8 cellular contexts compared by ENCODE assay signal in the genomic region with DNA sequence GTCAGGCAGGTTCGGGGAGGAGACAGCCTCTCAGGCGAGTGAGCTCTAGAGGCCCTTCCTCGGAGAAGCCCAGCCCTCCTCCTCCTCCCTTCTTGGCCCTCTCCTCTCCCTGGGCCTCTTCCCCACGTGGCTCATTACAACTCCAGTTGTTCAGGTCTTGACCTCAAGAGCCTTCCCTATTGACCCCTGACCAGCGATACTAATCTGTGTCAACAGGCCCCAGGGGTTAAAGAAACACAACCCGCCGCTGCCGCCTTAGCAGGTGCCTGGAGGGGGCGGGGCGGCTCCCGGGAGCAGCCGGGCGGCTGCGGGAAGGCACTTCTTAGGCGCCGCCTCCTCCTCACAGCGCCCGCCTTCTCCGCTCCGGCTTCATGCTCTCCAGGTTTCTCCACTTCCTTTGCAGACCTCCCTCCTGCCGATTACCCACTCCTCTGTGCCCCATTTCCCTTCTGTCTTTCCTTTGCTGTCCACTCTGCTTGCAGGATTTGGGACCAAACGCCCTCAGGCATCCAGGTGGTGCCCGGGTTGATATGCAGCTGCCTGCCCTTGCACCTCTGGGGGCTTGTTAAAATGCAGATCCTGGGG. TPM values are rescaled to one million over a fixed set of nuclear protein-coding genes. Genes with fewer than 3 reads are reported as not detected.
DNase-seq lines count a peak whose midpoint lies in the region; ATAC-seq, FAIRE-seq and TF ChIP-seq lines count a peak whose summit lies in the region.

No MANE protein-coding gene starts in this region.

- no peak for TF ChIP-seq POLR2A in HepG2 (IDR thresholded peaks at IDR 0.05; ENCODE audit: insufficient read depth in 1 of 2, low read depth in 2 of 2, low read length in 2 of 2)

- peak overlapping the region; percentile 40; the same call in 1 of the 2 replicates for H3K9ac ChIP-seq in HepG2 (ENCODE audit: insufficient read depth, low read depth, low read length)

- H3K79me2 ChIP-seq in HepG2 (ENCODE audit: insufficient read depth, low read length) = peaks cover 24% of the 10 kb centered on the region

- no peaks in the 10 kb centered on the region for H3K27me3 Mint-ChIP-seq in MCF 10A (ENCODE audit: insufficient read depth, unreplicated experiment)

- H3K9me3 ChIP-seq in HepG2 (ENCODE audit: low read length) (no peaks in the 10 kb centered on the region), thoracic aorta (no peaks in the 10 kb centered on the region)

- H4K20me1 ChIP-seq in HepG2 (ENCODE audit: insufficient read depth, low read length) = peaks cover 10% of the 10 kb centered on the region

- no peaks in the 10 kb centered on the region for H3K9me3 Mint-ChIP-seq in MCF 10A (ENCODE audit: unreplicated experiment)

- peaks cover 0 to 12% of the 10 kb centered on the region in 2 experiments; a peak in 3 of 5 replicates for H3K36me3 ChIP-seq in HepG2 (replicated peaks in 1 of 2; ENCODE audit: control insufficient read depth in 1 of 2, insufficient read depth in 2 of 2, low read length in 2 of 2)
- H3K36me3 ChIP-seq in thoracic aorta = no peaks in the 10 kb centered on the region

- TF ChIP-seq CTCF in MCF 10A (IDR thresholded peaks at IDR 0.05; ENCODE audit: unreplicated experiment) (no peak), HepG2 (CRISPR knock-in tag; IDR thresholded peaks at IDR 0.05) (no peak; the same call in 1 of the 2 replicates), thoracic aorta (IDR thresholded peaks at IDR 0.05) (no peak)

- CTCF ChIA-PET in MCF 10A (lab: Yijun Ruan, JAX) (interaction anchor here (0.6 to 13.3 kb wide), 7 partner anchors 10 to 1143 kb away, joined by 3 to 334 read pairs (median 3); no protein-coding TSS in a partner anchor), HepG2 (lab: Yijun Ruan, JAX; ENCODE audit: low intra/inter-chr PET ratio, low total read pairs) (no interaction called here)

- H3K4me1 ChIP-seq in HepG2 (ENCODE audit: insufficient read depth, low read length) = peaks cover 67% of the 10 kb centered on the region
- peaks cover 73 to 99% of the 10 kb centered on the region in 2 donors for H3K4me1 ChIP-seq in thoracic aorta (ENCODE audit: control insufficient read depth in 1 of 2, low read depth in 2 of 2)

- peak; percentile 19; the same call in 1 of the 2 replicates for TF ChIP-seq RAD21 in HepG2 (CRISPR knock-in tag; IDR thresholded peaks at IDR 0.05)

- intact Hi-C loops in MCF 10A (cut with micrococcal nuclease) (no loop called here), HepG2 (cut with micrococcal nuclease; ENCODE audit: unreplicated experiment) (no loop called here)

- 19% methylated on average over 15 of the region's 23 CpGs for WGBS in HepG2 (ENCODE audit: low lambda C conversion rate)

- H3K4me2 ChIP-seq in HepG2 (ENCODE audit: low read depth, low read length) = peak overlapping the region; percentile 78

- DNase-seq in DMS 273 (lab: John Stamatoyannopoulos, UW; ENCODE audit: unreplicated experiment) = peak; percentile 80
- DNase-seq in DMS 273 treated with DMSO at 0.1 percent for 48 hours (lab: John Stamatoyannopoulos, UW) = no peak
- DNase-seq in NCI-H2227 treated with DMSO at 0.1 percent for 48 hours (lab: John Stamatoyannopoulos, UW) = peak; percentile 55
- DNase-seq in MCF 10A (ENCODE audit: unreplicated experiment) = peak; percentile 63
- DNase-seq in HepG2 (ENCODE audit: low spot score) = peak; percentile 54
- DNase-seq in thoracic aorta (ENCODE audit: low spot score) = no peak
- no peak for DNase-seq in germinal center (ENCODE audit: low spot score)

- POLR2A ChIA-PET in MCF 10A (lab: Yijun Ruan, JAX) (interaction anchor here (0.7 to 1.0 kb wide), 2 partner anchors 9 to 23 kb away, joined by 3 read pairs; no protein-coding TSS in a partner anchor), HepG2 (lab: Yijun Ruan, JAX) (interaction anchor here (1.2 to 7.1 kb wide), 5 partner anchors 8 to 29 kb away, joined by 5 to 121 read pairs (median 23); no protein-coding TSS in a partner anchor)

- no peak overlapping the region for H3K27ac ChIP-seq in HepG2 (ENCODE audit: extremely low read length, insufficient read depth, low read length)
- peak overlapping the region; percentile 99 to 100 for H3K27ac ChIP-seq in thoracic aorta

- TF ChIP-seq EP300 in HepG2 (IDR thresholded peaks at IDR 0.05; ENCODE audit: low read depth in 2 of 2, low read length in 2 of 2) = peak in 1 of 2 experiments; percentile 85; a peak in 2 of 4 replicates
- TF ChIP-seq EP300 in HepG2 (CRISPR knock-in tag; IDR thresholded peaks at IDR 0.05; ENCODE audit: borderline replicate concordance) = peak; percentile 69; the same call in 1 of the 2 replicates

- H3K27ac Mint-ChIP-seq in MCF 10A (ENCODE audit: low read depth, unreplicated experiment) = no peak overlapping the region

- H2AFZ ChIP-seq in HepG2 (ENCODE audit: low read length) = no peak overlapping the region

- peaks cover 4% of the 10 kb centered on the region for H3K36me3 Mint-ChIP-seq in MCF 10A (ENCODE audit: insufficient read depth, unreplicated experiment)

- no TSS peak for BruUV-seq in MCF 10A (replicated peaks; lab: Mats Ljungman, UMichigan)
- BruUV-seq in HepG2 (replicated peaks; lab: Mats Ljungman, UMichigan) = no TSS peak

- H3K27me3 ChIP-seq in HepG2 (ENCODE audit: control insufficient read depth in 1 of 2, insufficient read depth in 2 of 2, low read length in 2 of 2) (no peaks in the 10 kb centered on the region), thoracic aorta (replicated peaks; ENCODE audit: insufficient read depth) (no peaks in the 10 kb centered on the region)

- ATAC-seq in HepG2 (no peak; the same call in 2 of the 3 replicates), thoracic aorta (ENCODE audit: insufficient number of reproducible peaks, low FRiP score, low read depth) (no peak), GM21390 (IDR thresholded peaks at IDR 0.05; ENCODE audit: unreplicated experiment) (no peak)

- in situ Hi-C loops in HepG2 (cut with HindIII; ENCODE audit: extremely low pct_ligation_motif_present, low pct_unique_long_range_greater_than_20kb) = no loop called here

- H3K4me3 ChIP-seq in HepG2 (replicated peaks in 1 of 3; ENCODE audit: insufficient read depth in 1 of 3, low read depth in 2 of 3, low read length in 3 of 3) (peak overlapping the region in 1 of 3 experiments; percentile 53; a peak in 1 of 6 replicates), thoracic aorta (peak overlapping the region; percentile 56)

- peaks cover 48% of the 10 kb centered on the region for H3K4me1 Mint-ChIP-seq in MCF 10A (ENCODE audit: insufficient read depth, unreplicated experiment)

- peak; percentile 73 for FAIRE-seq in HepG2 (lab: Jason Lieb, UNC)

- H3K4me3 Mint-ChIP-seq in MCF 10A (ENCODE audit: unreplicated experiment) = peak overlapping the region; percentile 10

RNA-seq across cellular contexts. Expression of a gene that starts 51.0 kb away (rescaled TPM):
- total RNA-seq in MCF 10A (2022) (not detected in 2 replicates), HepG2 (2016; rRNA removed; fragmentation: Illumina TruSeq; extraction: Trizol) (0.69 and 0.75 TPM in 2 replicates), thoracic aorta (10 to 100 TPM; 10.6 to 36.1 TPM)
- 0.79 and 0.91 TPM in 2 replicates for total RNA-seq in HepG2 (2016; cell fraction: cytosol; rRNA removed; fragmentation: Illumina TruSeq; extraction: Trizol; ENCODE audit: low read depth)
- total RNA-seq in HepG2 (2016; cell fraction: insoluble cytoplasmic fraction; rRNA removed; fragmentation: Illumina TruSeq; extraction: Trizol) = 0.40 and 0.97 TPM in 2 replicates
- 0.74 and 0.90 TPM in 2 replicates for total RNA-seq in HepG2 (2016; cell fraction: membrane; rRNA removed; fragmentation: Illumina TruSeq; extraction: Trizol)
- total RNA-seq in HepG2 (2016; cell fraction: nucleus; rRNA removed; fragmentation: Illumina TruSeq; extraction: Trizol) = 0.31 and 0.75 TPM in 2 replicates
- 0.72 and 0.92 TPM in 2 replicates for polyA plus RNA-seq in HepG2 (2011; rRNA removed)
- 0.71 and 1.6 TPM in 2 replicates for polyA plus RNA-seq in HepG2 (2011; cell fraction: cytosol; rRNA removed)
- polyA plus RNA-seq in HepG2 (2011; cell fraction: nucleus; rRNA removed) = 2.0 and 2.6 TPM in 2 replicates
- 0.31 and 0.32 TPM in 2 replicates for polyA plus RNA-seq in HepG2 (2012)
- polyA plus RNA-seq in HepG2 (2016; cell fraction: cytosol; fragmentation: Illumina TruSeq; extraction: Trizol; ENCODE audit: low read depth) = 0.57 and 0.66 TPM in 2 replicates
- 0.51 and 0.59 TPM in 2 replicates for polyA plus RNA-seq in HepG2 (2016; cell fraction: insoluble cytoplasmic fraction; fragmentation: Illumina TruSeq; extraction: Trizol; ENCODE audit: low read depth)
- polyA plus RNA-seq in HepG2 (2016; cell fraction: membrane; fragmentation: Illumina TruSeq; extraction: Trizol; ENCODE audit: low read depth) = 0.76 and 0.86 TPM in 2 replicates
- 0.93 and 1.5 TPM in 2 replicates for polyA plus RNA-seq in HepG2 (2016; cell fraction: nucleus; fragmentation: Illumina TruSeq; extraction: Trizol; ENCODE audit: insufficient read depth, low read depth)
- 0.09 and 1.9 TPM in 2 replicates for polyA minus RNA-seq in HepG2 (2011; rRNA and poly(A)+ RNA removed; ENCODE audit: low replicate concordance)
- polyA minus RNA-seq in HepG2 (2011; cell fraction: cytosol; rRNA and poly(A)+ RNA removed) = 0.49 and 0.70 TPM in 2 replicates
- 0.64 and 1.1 TPM in 2 replicates for polyA minus RNA-seq in HepG2 (2011; cell fraction: nucleus; rRNA and poly(A)+ RNA removed)

RNA-seq across cellular contexts. Expression of a gene that starts 56.4 kb away (rescaled TPM):
- total RNA-seq in MCF 10A (2022) = 26.9 and 27.2 TPM in 2 replicates
- total RNA-seq in HepG2 (2016; rRNA removed; fragmentation: Illumina TruSeq; extraction: Trizol) = 5.4 and 5.6 TPM in 2 replicates
- 16.3 and 20.2 TPM in 2 replicates for total RNA-seq in HepG2 (2016; cell fraction: cytosol; rRNA removed; fragmentation: Illumina TruSeq; extraction: Trizol; ENCODE audit: low read depth)
- 4.6 and 4.7 TPM in 2 replicates for total RNA-seq in HepG2 (2016; cell fraction: insoluble cytoplasmic fraction; rRNA removed; fragmentation: Illumina TruSeq; extraction: Trizol)
- 6.7 and 9.2 TPM in 2 replicates for total RNA-seq in HepG2 (2016; cell fraction: membrane; rRNA removed; fragmentation: Illumina TruSeq; extraction: Trizol)
- 4.9 and 6.0 TPM in 2 replicates for total RNA-seq in HepG2 (2016; cell fraction: nucleus; rRNA removed; fragmentation: Illumina TruSeq; extraction: Trizol)
- 3.0 and 3.4 TPM in 2 replicates for polyA plus RNA-seq in HepG2 (2011; rRNA removed)
- polyA plus RNA-seq in HepG2 (2011; cell fraction: cytosol; rRNA removed) = 1.4 and 1.6 TPM in 2 replicates
- polyA plus RNA-seq in HepG2 (2011; cell fraction: nucleus; rRNA removed) = 11.0 and 14.0 TPM in 2 replicates
- 9.0 and 12.2 TPM in 2 replicates for polyA plus RNA-seq in HepG2 (2012)
- 0.70 and 0.93 TPM in 2 replicates for polyA plus RNA-seq in HepG2 (2016; cell fraction: cytosol; fragmentation: Illumina TruSeq; extraction: Trizol; ENCODE audit: low read depth)
- 8.8 and 11.9 TPM in 2 replicates for polyA plus RNA-seq in HepG2 (2016; cell fraction: insoluble cytoplasmic fraction; fragmentation: Illumina TruSeq; extraction: Trizol; ENCODE audit: low read depth)
- 3.1 and 4.9 TPM in 2 replicates for polyA plus RNA-seq in HepG2 (2016; cell fraction: membrane; fragmentation: Illumina TruSeq; extraction: Trizol; ENCODE audit: low read depth)
- polyA plus RNA-seq in HepG2 (2016; cell fraction: nucleus; fragmentation: Illumina TruSeq; extraction: Trizol; ENCODE audit: insufficient read depth, low read depth) = 14.6 and 14.7 TPM in 2 replicates
- 0.82 and 6.2 TPM in 2 replicates for polyA minus RNA-seq in HepG2 (2011; rRNA and poly(A)+ RNA removed; ENCODE audit: low replicate concordance)
- polyA minus RNA-seq in HepG2 (2011; cell fraction: cytosol; rRNA and poly(A)+ RNA removed) = 5.0 and 6.2 TPM in 2 replicates
- polyA minus RNA-seq in HepG2 (2011; cell fraction: nucleus; rRNA and poly(A)+ RNA removed) = 6.8 and 7.7 TPM in 2 replicates
- 100 to 1,000 TPM; 126 to 145 TPM for total RNA-seq in thoracic aorta

Comparison
In these comparisons a context has a peak if more than half of its experiments do, and no peak if none do; other contexts are left out.
1. DNase-seq: peak in DMS 273 (single experiment), NCI-H2227 treated with DMSO at 0.1 percent for 48 hours (single experiment), MCF 10A (single experiment) and HepG2 (single experiment); none in DMS 273 treated with DMSO at 0.1 percent for 48 hours (single experiment), thoracic aorta (single experiment) and germinal center (single experiment).
2. RNA of a gene that starts 51.0 kb away (total RNA-seq): 10.6 to 36.1 TPM in thoracic aorta; 0.31 to 0.97 TPM in HepG2 and not detected in MCF 10A; every median in the first group is over 4 times any median in the second.